11 cellular contexts compared by ENCODE assay signal in genomic region chr5:163571755-163572154, GRCh38.
DNase-seq lines count a peak whose midpoint lies in the region; FAIRE-seq and TF ChIP-seq lines count a peak whose summit lies in the region.
"Had no signal": no experiment of that assay in that cellular context is flagged by ENCODE, and none has a peak within 500 bp of the region (broad histone marks: within the 10 kb centered on the region; RNA-seq: fewer than 3 reads in every experiment).

No MANE protein-coding gene starts in this region.

- no peak for TF ChIP-seq POLR2A in GM12891 (IDR thresholded peaks at IDR 0.05; ENCODE audit: low read depth, low read length)

- TF ChIP-seq CTCF in AG09319 (IDR thresholded peaks at IDR 0.05; ENCODE audit: low read depth, low read length): no peak

- FAIRE-seq in HTR-8/SVneo (lab: Jason Lieb, UNC) (no peak), GM12891 (lab: Jason Lieb, UNC) (no peak)

- peak; percentile 52 for DNase-seq in AG09319 (ENCODE audit: extremely low read depth, low read depth)
- peak; percentile 66 for DNase-seq in HTR-8/SVneo (ENCODE audit: insufficient read length, low spot score)
- peak; percentile 95 for DNase-seq in astrocyte of the hippocampus (ENCODE audit: low read depth, low spot score)
- DNase-seq in kidney glomerular epithelial cell (lab: John Stamatoyannopoulos, UW): peak; percentile 67
- DNase-seq in DMS53 (lab: John Stamatoyannopoulos, UW): no peak
- DNase-seq in NCI-H2196 treated with DMSO at 0.1 percent for 48 hours (lab: John Stamatoyannopoulos, UW; ENCODE audit: unreplicated experiment): no peak
- DNase-seq in GM12891 (ENCODE audit: insufficient read length, low spot score): no peak
- DNase-seq in putamen (ENCODE audit: low spot score): no peak
- DNase-seq: activated CD4-positive, alpha-beta T cell treated with anti-CD3 and anti-CD28 coated beads, Interleukin-2, amount 50 U/mL, for 4 hours; activated naive CD4-positive, alpha-beta T cell treated with Interleukin-2 at 50 U/mL for 16 hours; effector CD4-positive, alpha-beta T cell had no signal

TF ChIP-seq in GM12891, 5 proteins besides CTCF, POLR2A, EP300 and RAD21:
- TF ChIP-seq POU2F2 (IDR thresholded peaks at IDR 0.05; ENCODE audit: low read depth, low read length) (no peak), PAX5 (IDR thresholded peaks at IDR 0.05; ENCODE audit: insufficient read depth, low read length, severe bottlenecking) (no peak), SPI1 (IDR thresholded peaks at IDR 0.05; ENCODE audit: low read depth, low read length) (no peak), TAF1 (IDR thresholded peaks at IDR 0.05; ENCODE audit: low read depth, low read length) (no peak), POLR2AphosphoS5 (IDR thresholded peaks at IDR 0.05; ENCODE audit: low read depth, low read length) (no peak)

Comparison
In these comparisons a context has a peak if more than half of its experiments do, and no peak if none do; other contexts are left out.
1. DNase-seq: peak in AG09319 (single experiment), HTR-8/SVneo (single experiment), astrocyte of the hippocampus (single experiment) and kidney glomerular epithelial cell (single experiment); none in DMS53 (single experiment), NCI-H2196 treated with DMSO at 0.1 percent for 48 hours (single experiment), GM12891 (single experiment) and putamen (single experiment).